In the genomic region with DNA sequence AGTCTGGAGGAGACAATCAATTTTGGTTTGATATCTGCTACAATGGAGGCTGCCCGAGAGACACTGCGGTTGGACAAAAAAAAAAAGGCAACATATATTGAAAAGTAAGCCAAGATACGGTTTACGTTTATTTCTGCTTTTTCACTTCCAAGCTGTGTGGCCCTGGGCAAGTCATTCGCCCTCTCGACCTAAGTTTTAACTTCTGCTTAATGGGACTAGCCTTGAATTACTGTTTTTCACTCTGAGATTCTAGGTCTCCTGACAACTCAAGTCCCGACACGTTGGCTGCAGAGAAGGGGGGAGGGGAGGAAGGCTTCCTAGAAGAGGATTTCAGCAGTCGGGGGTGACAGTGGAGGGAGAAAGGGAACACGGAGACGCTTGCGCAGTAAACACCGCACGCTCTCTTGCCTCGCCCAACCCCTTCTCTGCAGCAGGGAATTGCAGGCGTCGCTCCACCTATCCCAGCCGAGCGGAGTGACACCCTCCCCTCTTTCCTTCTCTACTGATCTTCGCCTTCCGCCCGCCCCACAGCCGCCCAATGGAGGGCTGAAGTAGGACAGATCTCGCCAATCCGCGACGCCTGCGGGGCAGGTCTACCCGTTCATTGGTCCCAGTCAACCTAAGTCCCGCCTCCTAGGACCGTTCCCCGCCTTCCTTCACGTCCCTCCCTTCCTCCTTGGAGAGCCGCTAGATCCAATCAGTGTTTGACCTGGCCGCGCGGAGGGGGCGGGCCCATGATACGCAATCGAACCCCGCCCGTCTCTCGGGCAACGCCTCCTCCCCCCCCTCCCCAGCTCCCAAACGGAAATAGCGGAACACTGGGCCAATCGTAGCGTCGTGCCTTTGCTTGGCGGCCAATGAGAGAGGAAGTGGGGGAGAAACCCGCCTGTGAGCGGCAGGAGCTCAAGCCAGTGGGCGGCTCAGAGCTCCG, we compare ENCODE assay signal across 1 cellular context.
A peak's percentile ranks its signal among the peaks of the same experiment; 100 is the strongest.
TF ChIP-seq lines count a peak whose summit lies in the region.

No MANE protein-coding gene starts in this region.

TF ChIP-seq in HepG2, 621 proteins besides CTCF, POLR2A, EP300 and RAD21 (continued from another document):
- TF ChIP-seq ZSCAN25 (CRISPR knock-in tag; IDR thresholded peaks at IDR 0.05) (peak; percentile 54; the same call in 1 of the 2 replicates), ZNF609 (CRISPR knock-in tag; IDR thresholded peaks at IDR 0.05; ENCODE audit: borderline replicate concordance) (no peak), TBX2 (CRISPR knock-in tag; IDR thresholded peaks at IDR 0.05; ENCODE audit: borderline replicate concordance) (peak; percentile 61), FOXA1 (IDR thresholded peaks at IDR 0.05) (no peak), FOXA1 (CRISPR knock-in tag; IDR thresholded peaks at IDR 0.05) (peak; percentile 48)
- TF ChIP-seq, protein P1, sequence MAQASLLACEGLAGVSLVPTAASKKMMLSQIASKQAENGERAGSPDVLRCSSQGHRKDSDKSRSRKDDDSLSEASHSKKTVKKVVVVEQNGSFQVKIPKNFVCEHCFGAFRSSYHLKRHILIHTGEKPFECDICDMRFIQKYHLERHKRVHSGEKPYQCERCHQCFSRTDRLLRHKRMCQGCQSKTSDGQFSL (CRISPR knock-in tag; IDR thresholded peaks at IDR 0.05), result peak; percentile 89
